In the genomic region with DNA sequence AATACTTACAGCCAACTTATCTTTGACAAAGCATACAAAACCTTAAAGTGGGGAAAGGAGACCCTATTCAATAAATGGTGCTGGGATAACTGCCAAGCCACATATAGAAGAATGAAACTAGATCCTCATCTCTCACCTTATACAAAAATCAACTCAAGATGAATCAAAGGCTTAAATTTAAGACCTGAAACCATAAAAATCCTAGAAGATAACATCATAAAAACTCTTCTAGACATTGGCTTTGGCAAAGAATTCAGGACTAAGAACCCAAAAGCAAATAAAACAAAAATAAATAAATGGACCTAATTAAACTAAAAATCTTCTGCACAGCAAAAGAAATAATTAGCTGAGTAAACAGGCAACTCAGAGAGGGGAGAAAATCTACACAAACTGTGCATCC, we compare ENCODE assay signal across 11 cellular contexts.
A peak's percentile ranks its signal among the peaks of the same experiment; 100 is the strongest.
DNase-seq lines count a peak whose midpoint lies in the region.
"Had no signal": no experiment of that assay in that cellular context is flagged by ENCODE, and none has a peak within 500 bp of the region (broad histone marks: within the 10 kb centered on the region; RNA-seq: fewer than 3 reads in every experiment).

No MANE protein-coding gene starts in this region.

- peak; percentile 6 for DNase-seq in COR-L47 (lab: John Stamatoyannopoulos, UW)
- DNase-seq in DMS79 (lab: John Stamatoyannopoulos, UW), result peak; percentile 88
- peak; percentile 68 for DNase-seq in NCI-H1105 (lab: John Stamatoyannopoulos, UW)
- DNase-seq in NCI-H345 (lab: John Stamatoyannopoulos, UW), result peak; percentile 12
- DNase-seq in SW480 (ENCODE audit: low spot score), result no peak
- DNase-seq in NCI-H2227 (lab: John Stamatoyannopoulos, UW; ENCODE audit: unreplicated experiment), result no peak
- no peak for DNase-seq in activated naive CD4-positive, alpha-beta T cell treated with anti-CD3 and anti-CD28 coated beads, Interleukin-2, amount 50 U/mL, for 16 hours
- DNase-seq: BE2C; CD4-positive, alpha-beta memory T cell; DMS53; GM23248 had no signal

Comparison
In these comparisons a context has a peak if more than half of its experiments do, and no peak if none do; other contexts are left out.
1. DNase-seq: peak in COR-L47 (single experiment), DMS79 (single experiment), NCI-H1105 (single experiment) and NCI-H345 (single experiment); none in SW480 (single experiment), NCI-H2227 (single experiment) and activated naive CD4-positive, alpha-beta T cell treated with anti-CD3 and anti-CD28 coated beads, Interleukin-2, amount 50 U/mL, for 16 hours (single experiment).